In genomic region chr14:71331393-71331792, GRCh38 we compare ENCODE assay signal across 1 cellular context.
TF ChIP-seq lines count a peak whose summit lies in the region.

No MANE protein-coding gene starts in this region.

TF ChIP-seq in SK-N-SH treated with all-trans-retinoic acid at 6 μM for 48 hours, 23 proteins besides CTCF, POLR2A, EP300 and RAD21 (continued from another document):
- TF ChIP-seq, protein P1, sequence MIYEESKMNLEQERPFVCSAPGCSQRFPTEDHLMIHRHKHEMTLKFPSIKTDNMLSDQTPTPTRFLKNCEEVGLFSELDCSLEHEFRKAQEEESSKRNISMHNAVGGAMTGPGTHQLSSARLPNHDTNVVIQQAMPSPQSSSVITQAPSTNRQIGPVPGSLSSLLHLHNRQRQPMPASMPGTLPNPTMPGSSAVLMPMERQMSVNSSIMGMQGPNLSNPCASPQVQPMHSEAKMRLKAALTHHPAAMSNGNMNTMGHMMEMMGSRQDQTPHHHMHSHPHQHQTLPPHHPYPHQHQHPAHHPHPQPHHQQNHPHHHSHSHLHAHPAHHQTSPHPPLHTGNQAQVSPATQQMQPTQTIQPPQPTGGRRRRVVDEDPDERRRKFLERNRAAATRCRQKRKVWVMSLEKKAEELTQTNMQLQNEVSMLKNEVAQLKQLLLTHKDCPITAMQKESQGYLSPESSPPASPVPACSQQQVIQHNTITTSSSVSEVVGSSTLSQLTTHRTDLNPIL (CRISPR knock-in tag; IDR thresholded peaks at IDR 0.05; ENCODE audit: low read depth): no peak
- TF ChIP-seq OSR1 (CRISPR knock-in tag; IDR thresholded peaks at IDR 0.05) (no peak), ISL1 (CRISPR knock-in tag; IDR thresholded peaks at IDR 0.05) (no peak), PATZ1 (CRISPR knock-in tag; IDR thresholded peaks at IDR 0.05; ENCODE audit: borderline replicate concordance) (no peak), ESRRG (CRISPR knock-in tag; IDR thresholded peaks at IDR 0.05) (no peak), BACH2 (CRISPR knock-in tag; IDR thresholded peaks at IDR 0.05; ENCODE audit: borderline replicate concordance) (no peak), ZNF70 (CRISPR knock-in tag; IDR thresholded peaks at IDR 0.05) (no peak), SNAI2 (CRISPR knock-in tag; IDR thresholded peaks at IDR 0.05) (no peak), GLIS3 (CRISPR knock-in tag; IDR thresholded peaks at IDR 0.05) (no peak)
- TF ChIP-seq, protein P2, sequence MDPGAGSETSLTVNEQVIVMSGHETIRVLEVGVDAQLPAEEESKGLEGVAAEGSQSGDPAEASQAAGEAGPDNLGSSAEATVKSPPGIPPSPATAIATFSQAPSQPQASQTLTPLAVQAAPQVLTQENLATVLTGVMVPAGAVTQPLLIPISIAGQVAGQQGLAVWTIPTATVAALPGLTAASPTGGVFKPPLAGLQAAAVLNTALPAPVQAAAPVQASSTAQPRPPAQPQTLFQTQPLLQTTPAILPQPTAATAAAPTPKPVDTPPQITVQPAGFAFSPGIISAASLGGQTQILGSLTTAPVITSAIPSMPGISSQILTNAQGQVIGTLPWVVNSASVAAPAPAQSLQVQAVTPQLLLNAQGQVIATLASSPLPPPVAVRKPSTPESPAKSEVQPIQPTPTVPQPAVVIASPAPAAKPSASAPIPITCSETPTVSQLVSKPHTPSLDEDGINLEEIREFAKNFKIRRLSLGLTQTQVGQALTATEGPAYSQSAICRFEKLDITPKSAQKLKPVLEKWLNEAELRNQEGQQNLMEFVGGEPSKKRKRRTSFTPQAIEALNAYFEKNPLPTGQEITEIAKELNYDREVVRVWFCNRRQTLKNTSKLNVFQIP (CRISPR knock-in tag; IDR thresholded peaks at IDR 0.05; ENCODE audit: borderline replicate concordance, low read depth): no peak
TF ChIP-seq in SK-N-SH treated with all-trans-retinoic acid at 6 μM for 48 hours: peak in this region for 0.
